ENCODE assay signal across 24 cellular contexts in genomic region chr17:2885751-2886150, GRCh38.
A peak's percentile ranks its signal among the peaks of the same experiment; 100 is the strongest.
DNase-seq lines count a peak whose midpoint lies in the region; ATAC-seq and TF ChIP-seq lines count a peak whose summit lies in the region.
"Had no signal": no experiment of that assay in that cellular context is flagged by ENCODE, and none has a peak within 500 bp of the region (broad histone marks: within the 10 kb centered on the region; RNA-seq: fewer than 3 reads in every experiment).

No MANE protein-coding gene starts in this region.

- peak overlapping the region; percentile 78; the same call in 1 of the 2 replicates for H3K27ac Mint-ChIP-seq in GM23338
- H3K27ac Mint-ChIP-seq: activated naive CD4-positive, alpha-beta T cell treated with anti-CD3 and anti-CD28 coated beads, Interleukin-2, amount 50 U/mL, for 24 hours; HFFc6; stimulated activated naive CD8-positive, alpha-beta T cell treated with anti-CD3 and anti-CD28 coated beads, Interleukin-15, amount 100 ng/mL, for 72 hours; T-helper 17 cell had no signal

- H3K27me3 ChIP-seq in GM23338 (ENCODE audit: insufficient read depth) (no peaks in the 10 kb centered on the region), trophoblast cell (ENCODE audit: insufficient read depth, low read length) (peaks cover 3% of the 10 kb centered on the region), right lobe of liver (no peaks in the 10 kb centered on the region)
- H3K27me3 ChIP-seq: cardiac muscle cell, tibial nerve had no signal

- peaks cover 28% of the 10 kb centered on the region for H3K4me1 ChIP-seq in GM23338 (ENCODE audit: insufficient read depth)
- H3K4me1 ChIP-seq in trophoblast cell (ENCODE audit: control insufficient read depth in 1 of 2, insufficient read depth in 2 of 2, low read length in 2 of 2) = peaks cover 7 to 10% of the 10 kb centered on the region in 2 experiments
- no peaks in the 10 kb centered on the region for H3K4me1 ChIP-seq in right lobe of liver
- H3K4me1 ChIP-seq: tibial nerve had no signal

- H3K9me3 ChIP-seq in trophoblast cell (ENCODE audit: insufficient read depth, low read depth, low read length) (peaks cover 2% of the 10 kb centered on the region), right lobe of liver (no peaks in the 10 kb centered on the region)
- H3K9me3 ChIP-seq: tibial nerve had no signal

- H2BK12ac ChIP-seq in trophoblast cell (ENCODE audit: low read length) = no peak overlapping the region

- no peak overlapping the region for H4K91ac ChIP-seq in trophoblast cell (ENCODE audit: low read depth, low read length)

- POLR2A ChIA-PET in RWPE1 (lab: Yijun Ruan, JAX; ENCODE audit: low non-redundant PET) (no interaction called here), GM10248 (lab: Yijun Ruan, JAX) (no interaction called here)

- H3K14ac ChIP-seq in trophoblast cell (ENCODE audit: low read length) = no peak overlapping the region

- ATAC-seq in GM23338 = peak; percentile 14; the same call in 2 of the 3 replicates
- ATAC-seq in right lobe of liver = no peak
- no peak for ATAC-seq in HG03135 (IDR thresholded peaks at IDR 0.05; ENCODE audit: unreplicated experiment)
- ATAC-seq: GM12878; PC-3; stimulated activated naive CD8-positive, alpha-beta T cell treated with anti-CD3 and anti-CD28 coated beads, Interleukin-15, amount 100 ng/mL, for 72 hours; T-helper 17 cell had no signal

- H3K4me1 Mint-ChIP-seq in GM23338 = peaks cover 46% of the 10 kb centered on the region
- H3K4me1 Mint-ChIP-seq: stimulated activated naive CD8-positive, alpha-beta T cell treated with anti-CD3 and anti-CD28 coated beads, Interleukin-15, amount 100 ng/mL, for 72 hours had no signal

- intact Hi-C loops in right lobe of liver (cut with DNase I) = no loop called here

- H2AK5ac ChIP-seq in trophoblast cell (ENCODE audit: low read length) = no peak overlapping the region

- peak overlapping the region; percentile 48 for H3K4me2 ChIP-seq in GM23338
- no peak overlapping the region for H3K4me2 ChIP-seq in trophoblast cell (ENCODE audit: low read length)
- H3K4me2 ChIP-seq: KMS-11 had no signal

- WGBS in trophoblast cell (ENCODE audit: extremely low coverage, insufficient coverage, insufficient read length) = no CpG with 5 or more reads among the region's 9 CpGs
- WGBS in right lobe of liver (ENCODE audit: insufficient coverage, low coverage, low lambda C conversion rate, missing lambda C conversion rate) = 100% methylated on average over 1 of the region's 9 CpGs

- DNase-seq in NCI-H2171 treated with DMSO at 0.1 percent for 48 hours (lab: John Stamatoyannopoulos, UW) (peak; percentile 46), NCI-H2171 (lab: John Stamatoyannopoulos, UW) (no peak), GM23338 (ENCODE audit: low spot score) (no peak), RWPE1 (ENCODE audit: low spot score) (no peak), trophoblast cell (no peak), right lobe of liver (no peak), GM10248 (ENCODE audit: extremely low spot score) (no peak)
- DNase-seq: activated CD4-positive, alpha-beta T cell treated with anti-CD3 and anti-CD28 coated beads for 48 hours; anterior cingulate cortex; HFFc6; mammary epithelial cell; NCI-H2029; NCI-H774; occipital lobe; PC-3; stimulated activated CD4-positive, alpha-beta T cell treated with anti-CD3 and anti-CD28 coated beads, Interleukin-4, amount 100 ng/mL, for 1 hour; stimulated activated naive CD8-positive, alpha-beta T cell treated with anti-CD3 and anti-CD28 coated beads, Interleukin-15, amount 100 ng/mL, for 72 hours; T-helper 17 cell had no signal

- no peaks in the 10 kb centered on the region for H3K9me2 ChIP-seq in GM23338 (ENCODE audit: insufficient read depth)

- CTCF ChIA-PET in RWPE1 (lab: Yijun Ruan, JAX) = interaction anchor here (0.6 kb wide), 1 partner anchor 35 kb away, joined by 3 read pairs; no protein-coding TSS in a partner anchor
- CTCF ChIA-PET in GM10248 (lab: Yijun Ruan, JAX) = no interaction called here

- no peak overlapping the region for H3K23ac ChIP-seq in trophoblast cell (ENCODE audit: low read length)

- H3K27me3 Mint-ChIP-seq in GM23338 (ENCODE audit: insufficient read depth, low read depth, poor library complexity) = peaks cover 7% of the 10 kb centered on the region
- H3K27me3 Mint-ChIP-seq: activated naive CD4-positive, alpha-beta T cell treated with anti-CD3 and anti-CD28 coated beads, Interleukin-2, amount 50 U/mL, for 24 hours; stimulated activated naive CD8-positive, alpha-beta T cell treated with anti-CD3 and anti-CD28 coated beads, Interleukin-15, amount 100 ng/mL, for 72 hours; T-helper 17 cell had no signal

- H4K20me1 ChIP-seq in GM23338 (replicated peaks; ENCODE audit: insufficient read depth) = peaks cover 44% of the 10 kb centered on the region

- no peak for TF ChIP-seq POLR2A in right lobe of liver (IDR thresholded peaks at IDR 0.05)

- peaks cover 6% of the 10 kb centered on the region; the same call in 2 of the 3 replicates for H3K36me3 Mint-ChIP-seq in GM23338 (ENCODE audit: low read depth)

- no peak overlapping the region for H2BK5ac ChIP-seq in trophoblast cell (ENCODE audit: low read depth, low read length, poor library complexity)

- peaks cover 5% of the 10 kb centered on the region for H3K79me1 ChIP-seq in trophoblast cell (ENCODE audit: low read length)

- H4K8ac ChIP-seq in trophoblast cell (ENCODE audit: low read depth, low read length) = no peak overlapping the region

- H3K9ac ChIP-seq in trophoblast cell (ENCODE audit: low read length) = no peak overlapping the region
- H3K9ac ChIP-seq: KMS-11 had no signal

- no peaks in the 10 kb centered on the region; the same call in 2 of the 3 replicates for H3K9me3 Mint-ChIP-seq in GM23338
- H3K9me3 Mint-ChIP-seq: activated naive CD4-positive, alpha-beta T cell treated with anti-CD3 and anti-CD28 coated beads, Interleukin-2, amount 50 U/mL, for 24 hours; HFFc6; stimulated activated naive CD8-positive, alpha-beta T cell treated with anti-CD3 and anti-CD28 coated beads, Interleukin-15, amount 100 ng/mL, for 72 hours had no signal

- H3K4ac ChIP-seq in trophoblast cell (ENCODE audit: low read depth, low read length) = peak overlapping the region; percentile 35

- peaks cover 98% of the 10 kb centered on the region for H3K79me2 ChIP-seq in GM23338 (replicated peaks; ENCODE audit: insufficient read depth)
- no peaks in the 10 kb centered on the region for H3K79me2 ChIP-seq in trophoblast cell (ENCODE audit: control insufficient read depth, insufficient read depth, low read length, poor library complexity)

- H3K36me3 ChIP-seq in GM23338 (ENCODE audit: insufficient read depth) (no peaks in the 10 kb centered on the region), trophoblast cell (ENCODE audit: control insufficient read depth in 1 of 2, insufficient read depth in 2 of 2, low read length in 2 of 2) (no peaks in the 10 kb centered on the region), right lobe of liver (no peaks in the 10 kb centered on the region)
- H3K36me3 ChIP-seq: cardiac muscle cell, tibial nerve had no signal

- no peak for TF ChIP-seq CTCF in GM23338 (conservative IDR thresholded peaks at IDR 0.05; ENCODE audit: low read depth in 2 of 2)
- TF ChIP-seq CTCF in RWPE1 (conservative IDR thresholded peaks at IDR 0.05; ENCODE audit: low read depth) = no peak
- no peak for TF ChIP-seq CTCF in right lobe of liver (IDR thresholded peaks at IDR 0.05)
- no peak for TF ChIP-seq CTCF in GM10248 (IDR thresholded peaks at IDR 0.05; ENCODE audit: control extremely low read depth, extremely low read depth, low read depth, missing control alignments)

- H3K4me3 ChIP-seq in GM23338 (no peak overlapping the region), trophoblast cell (ENCODE audit: low read depth, low read length) (no peak overlapping the region), right lobe of liver (no peak overlapping the region)
- H3K4me3 ChIP-seq: cardiac muscle cell, GM12878, tibial nerve had no signal

- H3F3A ChIP-seq in GM23338 (replicated peaks; ENCODE audit: low read depth) = peaks cover 4% of the 10 kb centered on the region; the same call in 1 of the 2 replicates

- no peak overlapping the region for H3K4me3 Mint-ChIP-seq in GM23338
- H3K4me3 Mint-ChIP-seq: activated naive CD4-positive, alpha-beta T cell treated with anti-CD3 and anti-CD28 coated beads, Interleukin-2, amount 50 U/mL, for 24 hours; HFFc6; stimulated activated naive CD8-positive, alpha-beta T cell treated with anti-CD3 and anti-CD28 coated beads, Interleukin-15, amount 100 ng/mL, for 72 hours; T-helper 17 cell had no signal

- H2BK120ac ChIP-seq in trophoblast cell (ENCODE audit: insufficient read depth, low read length, poor library complexity) = no peak overlapping the region

- no peak overlapping the region for H3K18ac ChIP-seq in trophoblast cell (ENCODE audit: low read length)

- H3K27ac ChIP-seq in GM23338 (ENCODE audit: low read depth) (peak overlapping the region; percentile 72), RWPE1 (peak overlapping the region; percentile 23), trophoblast cell (ENCODE audit: low read depth, low read length) (no peak overlapping the region), right lobe of liver (no peak overlapping the region)
- H3K27ac ChIP-seq: cardiac muscle cell, KMS-11, tibial nerve had no signal

- H2AFZ ChIP-seq in GM23338 = no peak overlapping the region
- no peak overlapping the region for H2AFZ ChIP-seq in trophoblast cell (ENCODE audit: insufficient read depth, low read length, poor library complexity)

- no peak overlapping the region for H4K12ac ChIP-seq in trophoblast cell (ENCODE audit: low read depth, low read length)

TF ChIP-seq in GM23338, 12 proteins besides CTCF, POLR2A, EP300 and RAD21:
- no peak for TF ChIP-seq NANOG (IDR thresholded peaks at IDR 0.05; ENCODE audit: borderline replicate concordance)

Comparison
In these comparisons a context has a peak if more than half of its experiments do, and no peak if none do; other contexts are left out.
1. H3K27ac ChIP-seq: peak in GM23338 (single experiment) and RWPE1 (single experiment); none in trophoblast cell (single experiment) and right lobe of liver (0 of 3).